Comparison of ENCODE assay signal across 11 cellular contexts in genomic region chr11:104799251-104799650, GRCh38.
DNase-seq lines count a peak whose midpoint lies in the region; ATAC-seq and TF ChIP-seq lines count a peak whose summit lies in the region.
"Had no signal": no experiment of that assay in that cellular context is flagged by ENCODE, and none has a peak within 500 bp of the region (broad histone marks: within the 10 kb centered on the region; RNA-seq: fewer than 3 reads in every experiment).

No MANE protein-coding gene starts in this region.

- no peaks in the 10 kb centered on the region for H3K27me3 Mint-ChIP-seq in effector memory CD8-positive, alpha-beta T cell
- H3K27me3 Mint-ChIP-seq: type B pancreatic cell had no signal

- H4K8ac ChIP-seq in neuronal stem cell (ENCODE audit: low read depth, low read length): no peak overlapping the region

- H3K23ac ChIP-seq in neuronal stem cell (ENCODE audit: low read depth, low read length, poor library complexity): no peak overlapping the region

- H3K4me1 Mint-ChIP-seq in effector memory CD8-positive, alpha-beta T cell (ENCODE audit: low read depth in 2 of 2): peaks cover 17 to 20% of the 10 kb centered on the region in 2 donors

- no peak overlapping the region for H2BK12ac ChIP-seq in neuronal stem cell (ENCODE audit: low read length)

- H3K9me3 ChIP-seq in esophagus squamous epithelium (no peaks in the 10 kb centered on the region), neuronal stem cell (replicated peaks in 1 of 2; ENCODE audit: control insufficient read depth in 2 of 2, insufficient read depth in 1 of 2, low read depth in 1 of 2, low read length in 2 of 2) (peaks cover 2 to 5% of the 10 kb centered on the region in 2 donors)

- H3K4me1 ChIP-seq in esophagus squamous epithelium: peaks cover 0 to 4% (median 0%) of the 10 kb centered on the region in 3 donors
- H3K4me1 ChIP-seq in neuronal stem cell (ENCODE audit: control insufficient read depth in 2 of 2, insufficient read depth in 1 of 2, low read depth in 1 of 2, low read length in 2 of 2): no peaks in the 10 kb centered on the region

- H3K36me3 Mint-ChIP-seq in effector memory CD8-positive, alpha-beta T cell (ENCODE audit: insufficient read depth): no peaks in the 10 kb centered on the region
- H3K36me3 Mint-ChIP-seq: type B pancreatic cell had no signal

- no peak overlapping the region for H2AK5ac ChIP-seq in neuronal stem cell (ENCODE audit: low read depth, low read length)

- no peak overlapping the region for H3K14ac ChIP-seq in neuronal stem cell (ENCODE audit: low read length)

- no peak overlapping the region for H3K4me3 ChIP-seq in esophagus squamous epithelium
- H3K4me3 ChIP-seq in neuronal stem cell (ENCODE audit: low read length in 2 of 2): no peak overlapping the region

- no peak overlapping the region for H2AFZ ChIP-seq in neuronal stem cell (ENCODE audit: low read length)

- H3K4me3 Mint-ChIP-seq in effector memory CD8-positive, alpha-beta T cell: peak overlapping the region; percentile 86 to 87
- H3K4me3 Mint-ChIP-seq: type B pancreatic cell had no signal

- no peak overlapping the region for H4K91ac ChIP-seq in neuronal stem cell (ENCODE audit: low read depth, low read length, poor library complexity)

- H3K36me3 ChIP-seq in esophagus squamous epithelium: no peaks in the 10 kb centered on the region
- H3K36me3 ChIP-seq in neuronal stem cell (replicated peaks in 1 of 2; ENCODE audit: control insufficient read depth in 2 of 2, insufficient read depth in 2 of 2, low read length in 2 of 2): no peaks in the 10 kb centered on the region

- no peak for TF ChIP-seq POLR2A in esophagus squamous epithelium (IDR thresholded peaks at IDR 0.05)

- H3K9ac ChIP-seq in neuronal stem cell (ENCODE audit: low read depth, low read length, poor library complexity): no peak overlapping the region

- H3K27ac ChIP-seq in esophagus squamous epithelium (no peak overlapping the region), neuronal stem cell (replicated peaks; ENCODE audit: low read length) (no peak overlapping the region)

- no peak overlapping the region for H3K4ac ChIP-seq in neuronal stem cell (ENCODE audit: low read length)

- H2BK15ac ChIP-seq in neuronal stem cell (ENCODE audit: low read length): no peak overlapping the region

- no peak overlapping the region for H2BK120ac ChIP-seq in neuronal stem cell (ENCODE audit: low read depth, low read length)

- H3K27me3 ChIP-seq in esophagus squamous epithelium: no peaks in the 10 kb centered on the region
- no peaks in the 10 kb centered on the region for H3K27me3 ChIP-seq in neuronal stem cell (ENCODE audit: control insufficient read depth in 3 of 3, insufficient read depth in 3 of 3, low read depth in 1 of 3, low read length in 3 of 3)

- 80 to 100% methylated on average over 1 of the region's 1 CpG for whole genome bisulfite sequencing in esophagus squamous epithelium, 2 donors
- no CpG with 5 or more reads among the region's 1 CpG for WGBS in neuronal stem cell (ENCODE audit: extremely low coverage in 2 of 2, insufficient read length in 2 of 2, insufficient replicate concordance in 1 of 2), 2 donors

- TF ChIP-seq CTCF in esophagus squamous epithelium (IDR thresholded peaks at IDR 0.05): no peak

- no peak overlapping the region for H3K4me2 ChIP-seq in neuronal stem cell (ENCODE audit: insufficient read depth, low read length, poor library complexity, severe bottlenecking)

- intact Hi-C loops in esophagus squamous epithelium (cut with DNase I): no loop called here

- H3K27ac Mint-ChIP-seq in effector memory CD8-positive, alpha-beta T cell: peak overlapping the region; percentile 94 to 96
- H3K27ac Mint-ChIP-seq: type B pancreatic cell had no signal

- H3K79me1 ChIP-seq in neuronal stem cell (ENCODE audit: low read depth, low read length): no peaks in the 10 kb centered on the region

- ATAC-seq in GM18520 (IDR thresholded peaks at IDR 0.05; ENCODE audit: unreplicated experiment) (peak; percentile 94), GM21528 (IDR thresholded peaks at IDR 0.05; ENCODE audit: low FRiP score, unreplicated experiment) (peak; percentile 95), HG03432 (IDR thresholded peaks at IDR 0.05; ENCODE audit: unreplicated experiment) (peak; percentile 90)
- ATAC-seq in effector memory CD8-positive, alpha-beta T cell (replicated peaks): peak; percentile 77

- H3K9me3 Mint-ChIP-seq in effector memory CD8-positive, alpha-beta T cell: no peaks in the 10 kb centered on the region

- no peak for DNase-seq in effector memory CD8-positive, alpha-beta T cell
- DNase-seq in esophagus squamous epithelium (lab: John Stamatoyannopoulos, UW) (no peak), neuronal stem cell (ENCODE audit: low spot score) (no peak), NCI-H526 treated with DMSO at 0.1 percent for 48 hours (lab: John Stamatoyannopoulos, UW) (no peak), NCI-H2107 treated with DMSO at 0.1 percent for 48 hours (lab: John Stamatoyannopoulos, UW; ENCODE audit: unreplicated experiment) (no peak)
- DNase-seq: GF-D8, KG1 had no signal

- H3K18ac ChIP-seq in neuronal stem cell (ENCODE audit: low read length): no peak overlapping the region

- H2BK5ac ChIP-seq in neuronal stem cell (ENCODE audit: low read length): no peak overlapping the region
